In genomic region chr2:54331095-54331835, GRCh38 we compare ENCODE assay signal across 8 cellular contexts.
DNase-seq lines count a peak whose midpoint lies in the region; ATAC-seq and TF ChIP-seq lines count a peak whose summit lies in the region.

No MANE protein-coding gene starts in this region.

- H3K36me3 ChIP-seq in colonic mucosa: no peaks in the 10 kb centered on the region

- peaks cover 3% of the 10 kb centered on the region for H3K4me1 ChIP-seq in colonic mucosa

- DNase-seq in NCI-H146 (lab: John Stamatoyannopoulos, UW) (peak; percentile 25), NCI-H146 treated with DMSO at 0.1 percent for 48 hours (lab: John Stamatoyannopoulos, UW; ENCODE audit: unreplicated experiment) (no peak), NCI-H1417 treated with DMSO at 0.1 percent for 48 hours (lab: John Stamatoyannopoulos, UW) (peak; percentile 51), colonic mucosa (no peak), natural killer cell (no peak), COR-L47 (lab: John Stamatoyannopoulos, UW) (no peak), middle frontal gyrus (ENCODE audit: extremely low spot score, low spot score) (no peak)

- H3K27me3 ChIP-seq in colonic mucosa: no peaks in the 10 kb centered on the region

- no peaks in the 10 kb centered on the region for H3K9me3 ChIP-seq in colonic mucosa

- H3K9me3 Mint-ChIP-seq in natural killer cell: no peaks in the 10 kb centered on the region

- H3K4me3 Mint-ChIP-seq in natural killer cell: peak overlapping the region; percentile 87

- peaks cover 14% of the 10 kb centered on the region in 2 donors for H3K4me1 Mint-ChIP-seq in natural killer cell

- no peak for TF ChIP-seq CTCF in colonic mucosa (IDR thresholded peaks at IDR 0.05)
- no peak for TF ChIP-seq CTCF in natural killer cell (IDR thresholded peaks at IDR 0.05)

- no peak for ATAC-seq in natural killer cell
- no peak for ATAC-seq in HG02763 (IDR thresholded peaks at IDR 0.05; ENCODE audit: unreplicated experiment)

- intact Hi-C loops in colonic mucosa (cut with DNase I): no loop called here
- intact Hi-C loops in natural killer cell (cut with micrococcal nuclease): no loop called here

- H3K36me3 Mint-ChIP-seq in natural killer cell: no peaks in the 10 kb centered on the region

- H3K27ac ChIP-seq in colonic mucosa: peak overlapping the region; percentile 29

- H3K27ac Mint-ChIP-seq in natural killer cell: peak overlapping the region; percentile 19 to 84

- H3K27me3 Mint-ChIP-seq in natural killer cell (ENCODE audit: low read depth in 2 of 2): peaks cover 28 to 31% of the 10 kb centered on the region in 2 donors

- H3K9ac ChIP-seq in colonic mucosa (ENCODE audit: low read depth in 2 of 2, low read length in 2 of 2): peak overlapping the region; percentile 19 to 46

- H3K4me3 ChIP-seq in colonic mucosa: peak overlapping the region; percentile 58

Comparison
In these comparisons a context has a peak if more than half of its experiments do, and no peak if none do; other contexts are left out.
1. DNase-seq: peak in NCI-H146 (single experiment) and NCI-H1417 treated with DMSO at 0.1 percent for 48 hours (single experiment); none in NCI-H146 treated with DMSO at 0.1 percent for 48 hours (single experiment), colonic mucosa (single experiment), natural killer cell (single experiment), COR-L47 (single experiment) and middle frontal gyrus (single experiment).